Comparison of ENCODE assay signal across 8 cellular contexts in the genomic region with DNA sequence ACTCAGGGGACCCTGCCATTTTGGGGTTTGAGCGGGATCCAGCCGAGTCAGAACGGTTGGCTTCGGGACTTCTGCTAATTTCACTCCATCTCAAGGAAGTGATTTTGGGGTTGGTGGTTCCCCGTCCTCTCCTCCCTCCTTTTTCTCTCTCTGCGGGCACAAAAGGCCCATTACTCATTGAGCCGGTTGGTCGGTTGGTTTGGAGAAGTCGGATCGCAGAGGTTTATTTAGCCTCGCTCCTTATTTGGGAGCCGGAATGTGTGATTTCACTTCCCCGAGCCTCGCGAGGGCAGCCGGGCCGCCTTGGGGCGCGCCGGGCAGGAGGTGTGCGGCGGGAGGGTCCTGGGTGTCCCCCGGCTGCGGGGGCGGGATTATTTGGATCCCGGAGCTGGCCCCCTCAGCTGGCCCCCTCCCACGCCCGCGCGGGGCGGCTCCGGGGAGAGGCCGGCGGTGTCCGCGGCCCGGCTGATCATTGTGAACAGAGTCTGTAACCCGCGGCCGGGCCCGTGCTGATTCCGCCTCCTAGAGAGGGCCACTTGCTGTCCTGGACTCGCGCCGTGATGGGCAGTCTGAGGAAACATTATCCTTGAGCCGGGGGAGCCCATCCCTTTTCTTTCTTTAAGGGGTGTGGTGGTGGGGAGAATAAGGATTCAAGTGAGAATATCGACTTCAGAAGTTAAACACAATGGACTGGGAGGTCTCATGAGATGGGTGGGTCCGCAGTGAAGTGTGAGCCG. TPM values are rescaled to one million over a fixed set of nuclear protein-coding genes. Genes with fewer than 3 reads are reported as not detected.
DNase-seq lines count a peak whose midpoint lies in the region; ATAC-seq and TF ChIP-seq lines count a peak whose summit lies in the region.

No MANE protein-coding gene starts in this region.

- H3K36me3 ChIP-seq in heart left ventricle (peaks cover 0 to 7% (median 0%) of the 10 kb centered on the region in 9 donors), prostate gland (no peaks in the 10 kb centered on the region)

- 0 to 1% (median 0%) methylated on average over 49 of the region's 49 CpGs for WGBS in adipose tissue, 3 donors
- WGBS in heart left ventricle, 4 donors = 0% methylated on average over 21 to 49 of the region's 49 CpGs
- WGBS in prostate gland = under 1% methylated on average over 45 of the region's 49 CpGs

- no peak for TF ChIP-seq CTCF in heart left ventricle (IDR thresholded peaks at IDR 0.05)
- no peak for TF ChIP-seq CTCF in prostate gland (IDR thresholded peaks at IDR 0.05)

- ATAC-seq in HG02973 (IDR thresholded peaks at IDR 0.05; ENCODE audit: unreplicated experiment) (peak; percentile 15), heart left ventricle (peak; percentile 27 to 62 (median 54))

- H3K27me3 ChIP-seq in heart left ventricle (no peaks in the 10 kb centered on the region), prostate gland (replicated peaks; ENCODE audit: insufficient read depth) (no peaks in the 10 kb centered on the region)

- intact Hi-C loops in heart left ventricle (cut with DNase I) = loop anchor here in 8 of 10 donors (2.0 to 5.0 kb wide), 6 partner anchors 19 to 41 kb away; no protein-coding TSS in a partner anchor
- intact Hi-C loops in prostate gland (cut with DNase I) = loop anchor here (5.0 kb wide), 1 partner anchor 36 kb away; no protein-coding TSS in a partner anchor

- H3K9me3 ChIP-seq in heart left ventricle (no peaks in the 10 kb centered on the region), prostate gland (no peaks in the 10 kb centered on the region)

- peaks cover 8 to 62% (median 48%) of the 10 kb centered on the region in 12 donors for H3K4me1 ChIP-seq in heart left ventricle
- H3K4me1 ChIP-seq in prostate gland (replicated peaks) = no peaks in the 10 kb centered on the region

- H3K4me3 ChIP-seq in heart left ventricle (peak overlapping the region; percentile 42 to 97 (median 84)), prostate gland (peak overlapping the region; percentile 66 to 87)

- DNase-seq in DMS 273 (lab: John Stamatoyannopoulos, UW; ENCODE audit: unreplicated experiment) = peak; percentile 86
- no peak for DNase-seq in DMS 273 treated with DMSO at 0.1 percent for 48 hours (lab: John Stamatoyannopoulos, UW)
- DNase-seq in RPMI8226 = peak; percentile 58
- DNase-seq in heart left ventricle = peak; percentile 70 to 84 (median 76)
- peak; percentile 64 for DNase-seq in prostate gland (ENCODE audit: low spot score)
- no peak for DNase-seq in NCI-H2107 treated with DMSO at 0.1 percent for 48 hours (lab: John Stamatoyannopoulos, UW; ENCODE audit: unreplicated experiment)

- peak overlapping the region; percentile 92 for H3K27ac ChIP-seq in adipose tissue (ENCODE audit: low read depth, low read length)
- peak overlapping the region; percentile 90 to 99 (median 98) for H3K27ac ChIP-seq in heart left ventricle
- H3K27ac ChIP-seq in prostate gland = peak overlapping the region; percentile 92

- TF ChIP-seq POLR2A in heart left ventricle (IDR thresholded peaks at IDR 0.05) (peak; percentile 44 to 82), prostate gland (IDR thresholded peaks at IDR 0.05) (peak; percentile 73)

RNA-seq across cellular contexts. Expression of a gene that starts 1.2 kb away (rescaled TPM):
- 10 to 100 TPM; 24.3 to 69.4 (median 64.1) TPM for polyA plus RNA-seq in adipose tissue
- total RNA-seq in heart left ventricle = 100 to 1,000 TPM; 163 to 327 (median 223) TPM
- 100 to 1,000 TPM; 126 to 227 TPM for polyA plus RNA-seq in heart left ventricle
- 10 to 100 TPM; 27.1 to 67.0 TPM for total RNA-seq in prostate gland

RNA-seq across cellular contexts. Expression of a gene that starts 50.6 kb away (rescaled TPM):
- polyA plus RNA-seq in adipose tissue = 10 to 100 TPM in 1 of 3 donors, 1 to 10 TPM in 2; 2.2 to 12.3 (median 7.6) TPM
- total RNA-seq in heart left ventricle = 10 to 100 TPM; 11.2 to 32.5 (median 15.9) TPM
- 10 to 100 TPM in 1 of 2 donors, 1 to 10 TPM in 1; 6.5 to 26.0 TPM for polyA plus RNA-seq in heart left ventricle
- 1 to 10 TPM; 2.6 to 9.7 TPM for total RNA-seq in prostate gland

Comparison
In these comparisons a context has a peak if more than half of its experiments do, and no peak if none do; other contexts are left out.
1. DNase-seq: peak in DMS 273 (single experiment), RPMI8226 (single experiment), heart left ventricle (5 of 5) and prostate gland (single experiment); none in DMS 273 treated with DMSO at 0.1 percent for 48 hours (single experiment) and NCI-H2107 treated with DMSO at 0.1 percent for 48 hours (single experiment).
2. Peak in every context shown above with its lines, with median percentiles within 50 percentile points of each other: H3K27ac ChIP-seq.